In genomic region chr17:41891135-41892065, GRCh38 we compare ENCODE assay signal across 1 cellular context.
TF ChIP-seq lines count a peak whose summit lies in the region.

No MANE protein-coding gene starts in this region.

TF ChIP-seq in HepG2, 621 proteins besides CTCF, POLR2A, EP300 and RAD21 (continues in another document):
- TF ChIP-seq NR2F2 (IDR thresholded peaks at IDR 0.05; ENCODE audit: borderline replicate concordance, low read depth) (0 out of 2 replicates have a peak, but pooled peaks have one; percentile 47), CREM (IDR thresholded peaks at IDR 0.05) (0 out of 2 replicates have a peak, but pooled peaks have one; percentile 11), CREM (CRISPR knock-in tag; IDR thresholded peaks at IDR 0.05) (no peak), FOXP4 (CRISPR knock-in tag; IDR thresholded peaks at IDR 0.05) (peak; percentile 20; the same call in 1 of the 2 replicates), DRAP1 (CRISPR knock-in tag; IDR thresholded peaks at IDR 0.05) (0 out of 2 replicates have a peak, but pooled peaks have one; percentile 16), MIER3 (CRISPR knock-in tag; IDR thresholded peaks at IDR 0.05; ENCODE audit: borderline replicate concordance) (no peak), TFDP2 (CRISPR knock-in tag; IDR thresholded peaks at IDR 0.05) (no peak), NFE2L2 (IDR thresholded peaks at IDR 0.05; ENCODE audit: low read length) (no peak), ZNF18 (CRISPR knock-in tag; IDR thresholded peaks at IDR 0.05; ENCODE audit: insufficient replicate concordance) (peak; percentile 93), ZBTB14 (CRISPR knock-in tag; IDR thresholded peaks at IDR 0.05) (no peak), ZNF607 (CRISPR knock-in tag; IDR thresholded peaks at IDR 0.05; ENCODE audit: borderline replicate concordance) (0 out of 2 replicates have a peak, but pooled peaks have one; percentile 47), HDAC2 (CRISPR knock-in tag; IDR thresholded peaks at IDR 0.05) (peak; percentile 11; the same call in 1 of the 2 replicates), NFIC (IDR thresholded peaks at IDR 0.05; ENCODE audit: low read length) (peak; percentile 37; the same call in 1 of the 2 replicates), HMG20A (CRISPR knock-in tag; IDR thresholded peaks at IDR 0.05; ENCODE audit: borderline replicate concordance) (peak; percentile 15; the same call in 1 of the 2 replicates), ETV5 (CRISPR knock-in tag; IDR thresholded peaks at IDR 0.05; ENCODE audit: borderline replicate concordance) (peak; percentile 77; the same call in 1 of the 2 replicates), NR2F1 (CRISPR knock-in tag; IDR thresholded peaks at IDR 0.05) (peak in 1 of 2 experiments; percentile 82; a peak in 2 of 4 replicates), RARA (CRISPR knock-in tag; IDR thresholded peaks at IDR 0.05) (peak; percentile 65), ZNF660 (CRISPR knock-in tag; IDR thresholded peaks at IDR 0.05; ENCODE audit: borderline replicate concordance, low read depth) (no peak), ZNF577 (CRISPR knock-in tag; IDR thresholded peaks at IDR 0.05; ENCODE audit: borderline replicate concordance, low read depth) (no peak), HDAC1 (CRISPR knock-in tag; IDR thresholded peaks at IDR 0.05) (peak; percentile 27; the same call in 1 of the 2 replicates), WIZ (CRISPR knock-in tag; IDR thresholded peaks at IDR 0.05) (no peak), NR2F6 (IDR thresholded peaks at IDR 0.05) (peak; percentile 43; the same call in 1 of the 2 replicates), NR2F6 (CRISPR knock-in tag; IDR thresholded peaks at IDR 0.05) (no peak), ZHX1 (CRISPR knock-in tag; IDR thresholded peaks at IDR 0.05; ENCODE audit: low read depth) (0 out of 2 replicates have a peak, but pooled peaks have one; percentile 51), MED1 (CRISPR knock-in tag; IDR thresholded peaks at IDR 0.05) (peak; percentile 26), ZFY (CRISPR knock-in tag; IDR thresholded peaks at IDR 0.05) (0 out of 2 replicates have a peak, but pooled peaks have one; percentile 15), LCORL (IDR thresholded peaks at IDR 0.05) (no peak), LCORL (CRISPR knock-in tag; IDR thresholded peaks at IDR 0.05) (peak; percentile 50; the same call in 1 of the 2 replicates), FOSL1 (CRISPR knock-in tag; IDR thresholded peaks at IDR 0.05; ENCODE audit: borderline replicate concordance) (0 out of 2 replicates have a peak, but pooled peaks have one; percentile 13), NFE2 (CRISPR knock-in tag; IDR thresholded peaks at IDR 0.05) (no peak), ZNF501 (CRISPR knock-in tag; IDR thresholded peaks at IDR 0.05) (peak; percentile 18; the same call in 1 of the 2 replicates), SALL1 (CRISPR knock-in tag; IDR thresholded peaks at IDR 0.05) (peak; percentile 41; the same call in 1 of the 2 replicates), FOXP1 (IDR thresholded peaks at IDR 0.05) (no peak), FOXP1 (CRISPR knock-in tag; IDR thresholded peaks at IDR 0.05) (peak; percentile 61; the same call in 1 of the 2 replicates), MED13 (CRISPR knock-in tag; IDR thresholded peaks at IDR 0.05) (no peak), HOXA3 (CRISPR knock-in tag; IDR thresholded peaks at IDR 0.05) (no peak; the same call in 1 of the 2 replicates), SOX5 (CRISPR knock-in tag; IDR thresholded peaks at IDR 0.05; ENCODE audit: borderline replicate concordance) (peak; percentile 18; the same call in 1 of the 2 replicates), ZNF770 (CRISPR knock-in tag; IDR thresholded peaks at IDR 0.05) (peak; percentile 87), MIXL1 (CRISPR knock-in tag; IDR thresholded peaks at IDR 0.05) (0 out of 2 replicates have a peak, but pooled peaks have one; percentile 15), SOX6 (IDR thresholded peaks at IDR 0.05) (no peak), SOX6 (CRISPR knock-in tag; IDR thresholded peaks at IDR 0.05) (peak; percentile 54), ZNF296 (CRISPR knock-in tag; conservative IDR thresholded peaks at IDR 0.05) (0 out of 2 replicates have a peak, but pooled peaks have one; percentile 16), FLYWCH1 (CRISPR knock-in tag; IDR thresholded peaks at IDR 0.05) (no peak), TEAD3 (CRISPR knock-in tag; optimal IDR thresholded peaks at IDR 0.05; ENCODE audit: borderline replicate concordance) (peak; percentile 4), HNF1B (CRISPR knock-in tag; IDR thresholded peaks at IDR 0.05) (peak; percentile 28; the same call in 1 of the 2 replicates), NR2C2 (CRISPR knock-in tag; IDR thresholded peaks at IDR 0.05; ENCODE audit: borderline replicate concordance) (peak; percentile 38; the same call in 1 of the 2 replicates), KDM2A (CRISPR knock-in tag; IDR thresholded peaks at IDR 0.05; ENCODE audit: borderline replicate concordance, low read depth) (no peak), BORCS8-MEF2B (CRISPR knock-in tag; IDR thresholded peaks at IDR 0.05) (no peak), FOSL2 (CRISPR knock-in tag; IDR thresholded peaks at IDR 0.05) (peak; percentile 85), ZNF281 (CRISPR knock-in tag; IDR thresholded peaks at IDR 0.05; ENCODE audit: borderline replicate concordance) (peak; percentile 68; the same call in 1 of the 2 replicates), EZH2 (conservative IDR thresholded peaks at IDR 0.05; ENCODE audit: low read depth, low read length) (no peak)
